1 cellular context compared by ENCODE assay signal in the genomic region with DNA sequence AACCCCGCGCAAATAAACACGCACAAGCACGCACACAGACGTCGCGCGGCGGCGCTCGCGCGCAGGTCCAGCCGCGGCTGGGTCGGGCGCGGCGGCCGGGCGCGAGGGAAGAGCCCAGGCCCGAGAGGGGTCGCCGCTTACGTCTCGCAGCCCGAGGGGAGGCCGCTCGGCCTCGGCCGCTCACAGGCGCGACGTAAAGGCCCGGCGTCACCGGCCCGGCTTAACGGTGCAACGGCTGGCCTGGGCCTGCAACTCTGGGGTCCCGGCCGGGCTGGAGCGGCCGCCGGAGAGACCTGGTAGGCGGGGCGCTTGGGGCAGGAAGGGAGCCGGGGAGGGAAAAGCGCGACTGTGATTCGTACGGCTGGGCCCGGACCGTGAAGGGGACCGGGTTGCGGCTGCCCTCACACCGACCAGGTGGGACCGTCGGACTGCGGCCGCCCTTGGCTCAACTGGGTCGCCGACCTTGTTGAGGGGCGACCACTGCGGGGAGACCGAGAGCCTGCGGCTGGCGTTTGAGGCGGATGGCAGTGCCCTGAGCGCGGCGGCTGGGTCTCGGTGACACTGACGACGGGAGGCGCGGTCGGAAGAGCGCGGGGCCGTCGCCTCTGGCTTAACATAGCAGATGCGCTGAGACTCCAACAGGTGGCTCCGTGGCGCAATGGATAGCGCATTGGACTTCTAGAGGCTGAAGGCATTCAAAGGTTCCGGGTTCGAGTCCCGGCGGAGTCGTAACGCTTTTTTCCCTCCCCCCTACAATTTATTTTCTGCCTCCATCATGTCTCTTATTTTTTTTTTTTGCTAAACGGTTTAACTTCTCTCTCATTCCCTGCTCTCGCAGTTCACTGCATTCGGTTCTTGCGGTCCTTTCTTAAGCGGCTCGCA.
TF ChIP-seq lines count a peak whose summit lies in the region.

No MANE protein-coding gene starts in this region.

TF ChIP-seq in GM12878, 131 proteins besides CTCF, POLR2A, EP300 and RAD21 (continued from another document and continues in another):
- TF ChIP-seq SREBF2 (IDR thresholded peaks at IDR 0.05; ENCODE audit: low read length) (peak; percentile 100), EGR1 (IDR thresholded peaks at IDR 0.05; ENCODE audit: borderline replicate concordance in 1 of 2, low read depth in 2 of 2, low read length in 2 of 2) (no peak), HCFC1 (IDR thresholded peaks at IDR 0.05; ENCODE audit: low read length) (peak; percentile 35; the same call in 1 of the 2 replicates), FOXK2 (IDR thresholded peaks at IDR 0.05) (no peak), TBL1XR1 (IDR thresholded peaks at IDR 0.05; ENCODE audit: low read depth, low read length) (peak; percentile 95), GATAD2B (conservative IDR thresholded peaks at IDR 0.05; ENCODE audit: low read depth) (peak; percentile 67), IKZF2 (IDR thresholded peaks at IDR 0.05) (peak in 1 of 2 experiments; percentile 25; a peak in 2 of 4 replicates), RAD51 (IDR thresholded peaks at IDR 0.05) (no peak), HDGF (IDR thresholded peaks at IDR 0.05) (peak; percentile 20; the same call in 1 of the 2 replicates), ZNF207 (IDR thresholded peaks at IDR 0.05; ENCODE audit: borderline replicate concordance) (peak; percentile 86), IRF4 (IDR thresholded peaks at IDR 0.05; ENCODE audit: low read depth, low read length) (0 out of 2 replicates have a peak, but pooled peaks have one; percentile 31), MYB (IDR thresholded peaks at IDR 0.05; ENCODE audit: borderline replicate concordance, low read depth, low read length) (no peak), NR2F1 (conservative IDR thresholded peaks at IDR 0.05) (peak; percentile 69), BCL11A (IDR thresholded peaks at IDR 0.05; ENCODE audit: low read depth, low read length) (0 out of 2 replicates have a peak, but pooled peaks have one; percentile 4), CBX5 (IDR thresholded peaks at IDR 0.05; ENCODE audit: low read depth) (peak; percentile 87; the same call in 1 of the 2 replicates), RB1 (IDR thresholded peaks at IDR 0.05; ENCODE audit: borderline replicate concordance) (0 out of 2 replicates have a peak, but pooled peaks have one; percentile 67), SIN3A (IDR thresholded peaks at IDR 0.05; ENCODE audit: low read depth, low read length) (peak; percentile 73), SMAD5 (IDR thresholded peaks at IDR 0.05; ENCODE audit: low read depth) (no peak), SP1 (IDR thresholded peaks at IDR 0.05; ENCODE audit: low read depth, low read length) (peak; percentile 5), ZNF384 (IDR thresholded peaks at IDR 0.05; ENCODE audit: borderline replicate concordance, low read depth, low read length) (peak; percentile 60), EED (IDR thresholded peaks at IDR 0.05; ENCODE audit: low read depth) (no peak), CREB1 (IDR thresholded peaks at IDR 0.05; ENCODE audit: low read depth) (peak; percentile 66), CEBPB (IDR thresholded peaks at IDR 0.05; ENCODE audit: borderline replicate concordance in 1 of 2, low read depth in 2 of 2, low read length in 2 of 2) (peak in 1 of 2 experiments; percentile 24; a peak in 1 of 4 replicates), MEF2B (IDR thresholded peaks at IDR 0.05; ENCODE audit: partially characterized antibody, poor library complexity, severe bottlenecking) (peak; percentile 4), TARDBP (IDR thresholded peaks at IDR 0.05; ENCODE audit: borderline replicate concordance) (peak; percentile 99), RBBP5 (conservative IDR thresholded peaks at IDR 0.05) (no peak), CHD2 (IDR thresholded peaks at IDR 0.05; ENCODE audit: borderline replicate concordance, low read depth, low read length) (no peak), PML (IDR thresholded peaks at IDR 0.05; ENCODE audit: low read length) (0 out of 2 replicates have a peak, but pooled peaks have one; percentile 40), MTA3 (IDR thresholded peaks at IDR 0.05; ENCODE audit: borderline replicate concordance, low read length) (no peak; the same call in 1 of the 2 replicates), NFXL1 (IDR thresholded peaks at IDR 0.05; ENCODE audit: borderline replicate concordance) (no peak), LARP7 (IDR thresholded peaks at IDR 0.05) (peak; percentile 86; the same call in 1 of the 2 replicates), WRNIP1 (IDR thresholded peaks at IDR 0.05; ENCODE audit: borderline replicate concordance, low read depth, low read length) (peak; percentile 60; the same call in 1 of the 2 replicates)
- TF ChIP-seq, protein P1, sequence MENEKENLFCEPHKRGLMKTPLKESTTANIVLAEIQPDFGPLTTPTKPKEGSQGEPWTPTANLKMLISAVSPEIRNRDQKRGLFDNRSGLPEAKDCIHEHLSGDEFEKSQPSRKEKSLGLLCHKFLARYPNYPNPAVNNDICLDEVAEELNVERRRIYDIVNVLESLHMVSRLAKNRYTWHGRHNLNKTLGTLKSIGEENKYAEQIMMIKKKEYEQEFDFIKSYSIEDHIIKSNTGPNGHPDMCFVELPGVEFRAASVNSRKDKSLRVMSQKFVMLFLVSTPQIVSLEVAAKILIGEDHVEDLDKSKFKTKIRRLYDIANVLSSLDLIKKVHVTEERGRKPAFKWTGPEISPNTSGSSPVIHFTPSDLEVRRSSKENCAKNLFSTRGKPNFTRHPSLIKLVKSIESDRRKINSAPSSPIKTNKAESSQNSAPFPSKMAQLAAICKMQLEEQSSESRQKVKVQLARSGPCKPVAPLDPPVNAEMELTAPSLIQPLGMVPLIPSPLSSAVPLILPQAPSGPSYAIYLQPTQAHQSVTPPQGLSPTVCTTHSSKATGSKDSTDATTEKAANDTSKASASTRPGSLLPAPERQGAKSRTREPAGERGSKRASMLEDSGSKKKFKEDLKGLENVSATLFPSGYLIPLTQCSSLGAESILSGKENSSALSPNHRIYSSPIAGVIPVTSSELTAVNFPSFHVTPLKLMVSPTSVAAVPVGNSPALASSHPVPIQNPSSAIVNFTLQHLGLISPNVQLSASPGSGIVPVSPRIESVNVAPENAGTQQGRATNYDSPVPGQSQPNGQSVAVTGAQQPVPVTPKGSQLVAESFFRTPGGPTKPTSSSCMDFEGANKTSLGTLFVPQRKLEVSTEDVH (IDR thresholded peaks at IDR 0.05; ENCODE audit: low read depth, partially characterized antibody): no peak
- TF ChIP-seq, protein P2, sequence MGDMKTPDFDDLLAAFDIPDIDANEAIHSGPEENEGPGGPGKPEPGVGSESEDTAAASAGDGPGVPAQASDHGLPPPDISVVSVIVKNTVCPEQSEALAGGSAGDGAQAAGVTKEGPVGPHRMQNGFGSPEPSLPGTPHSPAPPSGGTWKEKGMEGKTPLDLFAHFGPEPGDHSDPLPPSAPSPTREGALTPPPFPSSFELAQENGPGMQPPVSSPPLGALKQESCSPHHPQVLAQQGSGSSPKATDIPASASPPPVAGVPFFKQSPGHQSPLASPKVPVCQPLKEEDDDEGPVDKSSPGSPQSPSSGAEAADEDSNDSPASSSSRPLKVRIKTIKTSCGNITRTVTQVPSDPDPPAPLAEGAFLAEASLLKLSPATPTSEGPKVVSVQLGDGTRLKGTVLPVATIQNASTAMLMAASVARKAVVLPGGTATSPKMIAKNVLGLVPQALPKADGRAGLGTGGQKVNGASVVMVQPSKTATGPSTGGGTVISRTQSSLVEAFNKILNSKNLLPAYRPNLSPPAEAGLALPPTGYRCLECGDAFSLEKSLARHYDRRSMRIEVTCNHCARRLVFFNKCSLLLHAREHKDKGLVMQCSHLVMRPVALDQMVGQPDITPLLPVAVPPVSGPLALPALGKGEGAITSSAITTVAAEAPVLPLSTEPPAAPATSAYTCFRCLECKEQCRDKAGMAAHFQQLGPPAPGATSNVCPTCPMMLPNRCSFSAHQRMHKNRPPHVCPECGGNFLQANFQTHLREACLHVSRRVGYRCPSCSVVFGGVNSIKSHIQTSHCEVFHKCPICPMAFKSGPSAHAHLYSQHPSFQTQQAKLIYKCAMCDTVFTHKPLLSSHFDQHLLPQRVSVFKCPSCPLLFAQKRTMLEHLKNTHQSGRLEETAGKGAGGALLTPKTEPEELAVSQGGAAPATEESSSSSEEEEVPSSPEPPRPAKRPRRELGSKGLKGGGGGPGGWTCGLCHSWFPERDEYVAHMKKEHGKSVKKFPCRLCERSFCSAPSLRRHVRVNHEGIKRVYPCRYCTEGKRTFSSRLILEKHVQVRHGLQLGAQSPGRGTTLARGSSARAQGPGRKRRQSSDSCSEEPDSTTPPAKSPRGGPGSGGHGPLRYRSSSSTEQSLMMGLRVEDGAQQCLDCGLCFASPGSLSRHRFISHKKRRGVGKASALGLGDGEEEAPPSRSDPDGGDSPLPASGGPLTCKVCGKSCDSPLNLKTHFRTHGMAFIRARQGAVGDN (IDR thresholded peaks at IDR 0.05): no peak; the same call in 1 of the 2 replicates
- TF ChIP-seq, protein P3, sequence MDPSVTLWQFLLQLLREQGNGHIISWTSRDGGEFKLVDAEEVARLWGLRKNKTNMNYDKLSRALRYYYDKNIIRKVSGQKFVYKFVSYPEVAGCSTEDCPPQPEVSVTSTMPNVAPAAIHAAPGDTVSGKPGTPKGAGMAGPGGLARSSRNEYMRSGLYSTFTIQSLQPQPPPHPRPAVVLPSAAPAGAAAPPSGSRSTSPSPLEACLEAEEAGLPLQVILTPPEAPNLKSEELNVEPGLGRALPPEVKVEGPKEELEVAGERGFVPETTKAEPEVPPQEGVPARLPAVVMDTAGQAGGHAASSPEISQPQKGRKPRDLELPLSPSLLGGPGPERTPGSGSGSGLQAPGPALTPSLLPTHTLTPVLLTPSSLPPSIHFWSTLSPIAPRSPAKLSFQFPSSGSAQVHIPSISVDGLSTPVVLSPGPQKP (IDR thresholded peaks at IDR 0.05; ENCODE audit: low read depth, low read length): peak; percentile 50; the same call in 1 of the 2 replicates
- TF ChIP-seq, protein P4, sequence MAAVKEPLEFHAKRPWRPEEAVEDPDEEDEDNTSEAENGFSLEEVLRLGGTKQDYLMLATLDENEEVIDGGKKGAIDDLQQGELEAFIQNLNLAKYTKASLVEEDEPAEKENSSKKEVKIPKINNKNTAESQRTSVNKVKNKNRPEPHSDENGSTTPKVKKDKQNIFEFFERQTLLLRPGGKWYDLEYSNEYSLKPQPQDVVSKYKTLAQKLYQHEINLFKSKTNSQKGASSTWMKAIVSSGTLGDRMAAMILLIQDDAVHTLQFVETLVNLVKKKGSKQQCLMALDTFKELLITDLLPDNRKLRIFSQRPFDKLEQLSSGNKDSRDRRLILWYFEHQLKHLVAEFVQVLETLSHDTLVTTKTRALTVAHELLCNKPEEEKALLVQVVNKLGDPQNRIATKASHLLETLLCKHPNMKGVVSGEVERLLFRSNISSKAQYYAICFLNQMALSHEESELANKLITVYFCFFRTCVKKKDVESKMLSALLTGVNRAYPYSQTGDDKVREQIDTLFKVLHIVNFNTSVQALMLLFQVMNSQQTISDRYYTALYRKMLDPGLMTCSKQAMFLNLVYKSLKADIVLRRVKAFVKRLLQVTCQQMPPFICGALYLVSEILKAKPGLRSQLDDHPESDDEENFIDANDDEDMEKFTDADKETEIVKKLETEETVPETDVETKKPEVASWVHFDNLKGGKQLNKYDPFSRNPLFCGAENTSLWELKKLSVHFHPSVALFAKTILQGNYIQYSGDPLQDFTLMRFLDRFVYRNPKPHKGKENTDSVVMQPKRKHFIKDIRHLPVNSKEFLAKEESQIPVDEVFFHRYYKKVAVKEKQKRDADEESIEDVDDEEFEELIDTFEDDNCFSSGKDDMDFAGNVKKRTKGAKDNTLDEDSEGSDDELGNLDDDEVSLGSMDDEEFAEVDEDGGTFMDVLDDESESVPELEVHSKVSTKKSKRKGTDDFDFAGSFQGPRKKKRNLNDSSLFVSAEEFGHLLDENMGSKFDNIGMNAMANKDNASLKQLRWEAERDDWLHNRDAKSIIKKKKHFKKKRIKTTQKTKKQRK (IDR thresholded peaks at IDR 0.05; ENCODE audit: low read depth, low read length): no peak
- TF ChIP-seq, protein P5, sequence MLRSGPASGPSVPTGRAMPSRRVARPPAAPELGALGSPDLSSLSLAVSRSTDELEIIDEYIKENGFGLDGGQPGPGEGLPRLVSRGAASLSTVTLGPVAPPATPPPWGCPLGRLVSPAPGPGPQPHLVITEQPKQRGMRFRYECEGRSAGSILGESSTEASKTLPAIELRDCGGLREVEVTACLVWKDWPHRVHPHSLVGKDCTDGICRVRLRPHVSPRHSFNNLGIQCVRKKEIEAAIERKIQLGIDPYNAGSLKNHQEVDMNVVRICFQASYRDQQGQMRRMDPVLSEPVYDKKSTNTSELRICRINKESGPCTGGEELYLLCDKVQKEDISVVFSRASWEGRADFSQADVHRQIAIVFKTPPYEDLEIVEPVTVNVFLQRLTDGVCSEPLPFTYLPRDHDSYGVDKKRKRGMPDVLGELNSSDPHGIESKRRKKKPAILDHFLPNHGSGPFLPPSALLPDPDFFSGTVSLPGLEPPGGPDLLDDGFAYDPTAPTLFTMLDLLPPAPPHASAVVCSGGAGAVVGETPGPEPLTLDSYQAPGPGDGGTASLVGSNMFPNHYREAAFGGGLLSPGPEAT (IDR thresholded peaks at IDR 0.05; ENCODE audit: low read depth): 0 out of 2 replicates have a peak, but pooled peaks have one; percentile 33
- TF ChIP-seq, protein P6, sequence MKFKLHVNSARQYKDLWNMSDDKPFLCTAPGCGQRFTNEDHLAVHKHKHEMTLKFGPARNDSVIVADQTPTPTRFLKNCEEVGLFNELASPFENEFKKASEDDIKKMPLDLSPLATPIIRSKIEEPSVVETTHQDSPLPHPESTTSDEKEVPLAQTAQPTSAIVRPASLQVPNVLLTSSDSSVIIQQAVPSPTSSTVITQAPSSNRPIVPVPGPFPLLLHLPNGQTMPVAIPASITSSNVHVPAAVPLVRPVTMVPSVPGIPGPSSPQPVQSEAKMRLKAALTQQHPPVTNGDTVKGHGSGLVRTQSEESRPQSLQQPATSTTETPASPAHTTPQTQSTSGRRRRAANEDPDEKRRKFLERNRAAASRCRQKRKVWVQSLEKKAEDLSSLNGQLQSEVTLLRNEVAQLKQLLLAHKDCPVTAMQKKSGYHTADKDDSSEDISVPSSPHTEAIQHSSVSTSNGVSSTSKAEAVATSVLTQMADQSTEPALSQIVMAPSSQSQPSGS (IDR thresholded peaks at IDR 0.05; ENCODE audit: low read length): no peak; the same call in 1 of the 2 replicates
- TF ChIP-seq, protein P7, sequence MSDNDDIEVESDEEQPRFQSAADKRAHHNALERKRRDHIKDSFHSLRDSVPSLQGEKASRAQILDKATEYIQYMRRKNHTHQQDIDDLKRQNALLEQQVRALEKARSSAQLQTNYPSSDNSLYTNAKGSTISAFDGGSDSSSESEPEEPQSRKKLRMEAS (IDR thresholded peaks at IDR 0.05; ENCODE audit: low read depth, low read length): no peak; the same call in 1 of the 2 replicates
- TF ChIP-seq, protein P8, sequence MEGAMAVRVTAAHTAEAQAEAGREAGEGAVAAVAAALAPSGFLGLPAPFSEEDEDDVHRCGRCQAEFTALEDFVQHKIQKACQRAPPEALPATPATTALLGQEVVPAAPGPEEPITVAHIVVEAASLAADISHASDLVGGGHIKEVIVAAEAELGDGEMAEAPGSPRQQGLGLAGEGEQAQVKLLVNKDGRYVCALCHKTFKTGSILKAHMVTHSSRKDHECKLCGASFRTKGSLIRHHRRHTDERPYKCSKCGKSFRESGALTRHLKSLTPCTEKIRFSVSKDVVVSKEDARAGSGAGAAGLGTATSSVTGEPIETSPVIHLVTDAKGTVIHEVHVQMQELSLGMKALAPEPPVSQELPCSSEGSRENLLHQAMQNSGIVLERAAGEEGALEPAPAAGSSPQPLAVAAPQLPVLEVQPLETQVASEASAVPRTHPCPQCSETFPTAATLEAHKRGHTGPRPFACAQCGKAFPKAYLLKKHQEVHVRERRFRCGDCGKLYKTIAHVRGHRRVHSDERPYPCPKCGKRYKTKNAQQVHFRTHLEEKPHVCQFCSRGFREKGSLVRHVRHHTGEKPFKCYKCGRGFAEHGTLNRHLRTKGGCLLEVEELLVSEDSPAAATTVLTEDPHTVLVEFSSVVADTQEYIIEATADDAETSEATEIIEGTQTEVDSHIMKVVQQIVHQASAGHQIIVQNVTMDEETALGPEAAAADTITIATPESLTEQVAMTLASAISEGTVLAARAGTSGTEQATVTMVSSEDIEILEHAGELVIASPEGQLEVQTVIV (IDR thresholded peaks at IDR 0.05; ENCODE audit: borderline replicate concordance, partially characterized antibody): peak; percentile 43
